In the genomic region with DNA sequence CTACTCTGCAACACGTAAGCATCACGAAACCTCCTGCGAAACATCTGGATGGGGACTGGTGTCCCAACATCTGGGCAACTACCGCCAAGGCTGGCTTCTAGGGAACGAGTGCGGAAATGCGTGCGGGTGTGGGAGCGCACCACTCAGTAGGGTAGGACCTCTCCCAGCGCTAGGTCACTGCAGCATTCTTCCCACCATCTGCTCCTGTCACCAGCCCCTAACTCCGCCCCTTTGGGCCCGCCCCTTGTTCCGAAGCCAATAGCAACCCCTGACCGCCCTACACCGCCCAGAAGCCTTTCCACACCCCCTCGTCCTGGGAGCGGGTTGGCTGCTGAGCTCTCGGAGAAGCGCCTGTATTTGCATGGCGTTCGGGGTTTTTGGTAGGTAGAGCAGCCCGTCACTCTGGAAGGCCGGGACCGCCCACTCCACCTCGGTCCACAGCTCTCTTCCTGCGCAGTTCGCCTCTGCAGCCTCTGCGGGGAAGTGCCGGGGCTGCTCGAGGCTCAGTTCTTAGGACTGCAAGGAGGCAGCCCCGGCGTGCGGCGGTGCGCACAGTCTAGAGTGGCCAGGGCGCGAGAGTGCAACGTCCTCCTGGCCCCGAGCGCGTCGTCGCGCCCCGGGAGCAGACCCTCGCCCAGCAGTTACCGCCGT, we compare ENCODE assay signal across 8 cellular contexts. TPM values are rescaled to one million over a fixed set of nuclear protein-coding genes. Genes with fewer than 3 reads are reported as not detected.
A peak's percentile ranks its signal among the peaks of the same experiment; 100 is the strongest.
DNase-seq lines count a peak whose midpoint lies in the region; ATAC-seq and TF ChIP-seq lines count a peak whose summit lies in the region.

TSS of gene HS3ST3B1 (plus strand) at position 454 of the 651 bp plus-strand sequence. CDS start 438 bp downstream, outside the sequence.

- H3K4me1 ChIP-seq in BE2C, result no peaks in the 10 kb centered on the region
- peaks cover 44% of the 10 kb centered on the region for H3K4me1 ChIP-seq in lower lobe of right lung

- H3K4me3 ChIP-seq in BE2C (ENCODE audit: low read depth, low read length) (peak within 1 kb of the TSS; percentile 40), lower lobe of right lung (peak within 1 kb of the TSS; percentile 66)

- peak within 1 kb of the TSS; percentile 95 for H3K27ac Mint-ChIP-seq in activated CD8-positive, alpha-beta T cell treated with anti-CD3 and anti-CD28 coated beads, Interleukin-2, amount 10 ng/mL, durations not matched to agents 7 days and 5 days

- no peaks in the 10 kb centered on the region for H3K9me3 Mint-ChIP-seq in activated CD8-positive, alpha-beta T cell treated with anti-CD3 and anti-CD28 coated beads, Interleukin-2, amount 10 ng/mL, durations not matched to agents 7 days and 5 days (ENCODE audit: insufficient read depth)

- intact Hi-C loops in lower lobe of right lung (cut with DNase I), result loop anchor here (10.0 kb wide), 1 partner anchor 706 kb away; no protein-coding TSS in a partner anchor

- H3K27me3 ChIP-seq in BE2C (peaks cover 89% of the 10 kb centered on the region), lower lobe of right lung (ENCODE audit: low read depth) (peaks cover 87% of the 10 kb centered on the region)

- CTCF ChIA-PET in activated CD8-positive, alpha-beta T cell treated with anti-CD3 and anti-CD28 coated beads, Interleukin-2, amount 10 ng/mL, durations not matched to agents 7 days and 5 days (lab: Charles Lee), result interaction anchor here (0.7 to 3.9 kb wide), 25 partner anchors 9 to 1281 kb away, joined by 3 to 62 read pairs (median 3); no protein-coding TSS in a partner anchor

- H3K27me3 Mint-ChIP-seq in activated CD8-positive, alpha-beta T cell treated with anti-CD3 and anti-CD28 coated beads, Interleukin-2, amount 10 ng/mL, durations not matched to agents 7 days and 5 days (ENCODE audit: low read depth), result peaks cover 32% of the 10 kb centered on the region

- H3K9me3 ChIP-seq in BE2C (no peaks in the 10 kb centered on the region), lower lobe of right lung (no peaks in the 10 kb centered on the region)

- TF ChIP-seq CTCF in BE2C (IDR thresholded peaks at IDR 0.05; ENCODE audit: low read depth, low read length) (no peak), lower lobe of right lung (IDR thresholded peaks at IDR 0.05) (no peak)

- H3K4me3 Mint-ChIP-seq in activated CD8-positive, alpha-beta T cell treated with anti-CD3 and anti-CD28 coated beads, Interleukin-2, amount 10 ng/mL, durations not matched to agents 7 days and 5 days, result peak within 1 kb of the TSS; percentile 94

- peaks cover 9% of the 10 kb centered on the region for H3K36me3 Mint-ChIP-seq in activated CD8-positive, alpha-beta T cell treated with anti-CD3 and anti-CD28 coated beads, Interleukin-2, amount 10 ng/mL, durations not matched to agents 7 days and 5 days (ENCODE audit: low read depth)

- DNase-seq in BE2C, result peak; percentile 95
- DNase-seq in NCI-H82 (lab: John Stamatoyannopoulos, UW), result peak; percentile 100
- DNase-seq in activated CD8-positive, alpha-beta T cell treated with anti-CD3 and anti-CD28 coated beads, Interleukin-2, amount 10 ng/mL, durations not matched to agents 7 days and 5 days, result peak; percentile 100
- peak; percentile 97 for DNase-seq in effector CD8-positive, alpha-beta T cell (lab: John Stamatoyannopoulos, UW)
- peak; percentile 98 for DNase-seq in lower lobe of right lung
- DNase-seq in stimulated activated CD4-positive, alpha-beta T cell treated with anti-CD3 and anti-CD28 coated beads, Interleukin-4, amount 100 ng/mL, for 48 hours (ENCODE audit: low read depth in 2 of 2), result peak; percentile 98 to 100

- peaks cover 68% of the 10 kb centered on the region for H3K4me1 Mint-ChIP-seq in activated CD8-positive, alpha-beta T cell treated with anti-CD3 and anti-CD28 coated beads, Interleukin-2, amount 10 ng/mL, durations not matched to agents 7 days and 5 days (ENCODE audit: low read depth)

- ATAC-seq in GM19324 (IDR thresholded peaks at IDR 0.05; ENCODE audit: low FRiP score, unreplicated experiment) (peak; percentile 69), HG03457 (IDR thresholded peaks at IDR 0.05; ENCODE audit: unreplicated experiment) (peak; percentile 82), lower lobe of right lung (peak; percentile 92 to 95)
- peak; percentile 92 for ATAC-seq in activated CD8-positive, alpha-beta T cell treated with anti-CD3 and anti-CD28 coated beads, Interleukin-2, amount 10 ng/mL, durations not matched to agents 7 days and 5 days

- H3K27ac ChIP-seq in lower lobe of right lung, result peak within 1 kb of the TSS; percentile 82

- no peaks in the 10 kb centered on the region for H3K36me3 ChIP-seq in BE2C
- no peaks in the 10 kb centered on the region for H3K36me3 ChIP-seq in lower lobe of right lung

- POLR2A ChIA-PET in activated CD8-positive, alpha-beta T cell treated with anti-CD3 and anti-CD28 coated beads, Interleukin-2, amount 10 ng/mL, durations not matched to agents 7 days and 5 days (lab: Charles Lee), result interaction anchor here (0.6 to 4.2 kb wide), 19 partner anchors 8 to 993 kb away, joined by 3 to 64 read pairs (median 4); no protein-coding TSS in a partner anchor

RNA-seq across cellular contexts. Expression of gene HS3ST3B1, which starts in this region (rescaled TPM):
- polyA plus RNA-seq in BE2C (2012; ENCODE audit: insufficient read depth, insufficient read length, low read depth), result 0.22 TPM
- total RNA-seq in activated CD8-positive, alpha-beta T cell treated with anti-CD3 and anti-CD28 coated beads, Interleukin-2, amount 10 ng/mL, durations not matched to agents 7 days and 5 days, result 10 to 100 TPM in 1 of 2 experiments, 1 to 10 TPM in 1; 9.9 to 10.3 TPM
- total RNA-seq in lower lobe of right lung, result 3.4 TPM

Comparison
In these comparisons a context has a peak if more than half of its experiments do, and no peak if none do; other contexts are left out.
1. Peak in every context shown above with its lines: DNase-seq, ATAC-seq, H3K4me3 ChIP-seq and H3K27ac ChIP-seq.